Comparison of ENCODE assay signal across 1 cellular context in genomic region chr4:1721666-1722550, GRCh38.
A peak's percentile ranks its signal among the peaks of the same experiment; 100 is the strongest.
TF ChIP-seq lines count a peak whose summit lies in the region.

No MANE protein-coding gene starts in this region.

TF ChIP-seq in GM12878, 131 proteins besides CTCF, POLR2A, EP300 and RAD21:
- TF ChIP-seq EGR1 (IDR thresholded peaks at IDR 0.05; ENCODE audit: borderline replicate concordance in 1 of 2, low read depth in 2 of 2, low read length in 2 of 2) (no peak), KAT2A (conservative IDR thresholded peaks at IDR 0.05; ENCODE audit: control insufficient read depth, low read depth, low read length) (no peak), TCF12 (IDR thresholded peaks at IDR 0.05; ENCODE audit: low read depth, low read length) (0 out of 2 replicates have a peak, but pooled peaks have one; percentile 10), TCF7 (IDR thresholded peaks at IDR 0.05; ENCODE audit: borderline replicate concordance) (no peak), ZBTB33 (IDR thresholded peaks at IDR 0.05) (no peak)
TF ChIP-seq in GM12878: peak in this region for 1.
